ENCODE assay signal across 28 cellular contexts in the genomic region with DNA sequence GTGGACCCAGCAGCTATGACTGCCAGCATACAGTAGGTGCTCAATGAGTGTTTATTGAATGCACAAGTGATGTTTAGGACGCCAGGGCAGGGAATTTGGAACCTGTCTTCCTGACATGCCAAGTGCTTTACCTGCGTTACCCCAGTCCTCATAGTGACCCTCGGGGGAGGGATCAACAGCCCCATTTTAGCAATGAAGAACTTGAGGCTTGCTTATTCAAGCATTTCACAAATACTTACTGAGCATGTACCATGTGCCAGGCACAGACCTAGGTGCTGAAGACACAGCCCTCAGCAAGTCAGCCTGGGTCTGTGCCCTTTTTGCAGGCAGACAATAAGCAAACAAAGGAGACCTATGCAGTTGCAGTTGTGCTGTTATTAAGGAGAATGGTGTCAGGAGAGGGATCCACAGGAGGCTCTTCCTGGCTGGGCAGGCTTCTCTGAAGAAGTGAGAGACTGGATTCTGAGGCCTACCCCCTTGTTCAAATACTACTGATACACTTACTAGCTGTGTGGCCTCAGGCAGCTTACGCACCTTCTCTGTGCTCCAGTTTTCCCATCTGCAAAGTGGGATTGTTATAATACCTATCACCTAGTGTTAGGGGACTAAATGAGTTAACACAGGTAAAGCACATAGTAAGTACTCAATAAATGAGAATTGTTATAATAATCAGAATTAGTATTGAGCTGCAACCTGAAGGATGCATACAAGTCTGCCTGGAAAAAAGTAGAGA. TPM values are rescaled to one million over a fixed set of nuclear protein-coding genes. Genes with fewer than 3 reads are reported as not detected.
"Had no signal": no experiment of that assay in that cellular context is flagged by ENCODE, and none has a peak within 500 bp of the region (broad histone marks: within the 10 kb centered on the region; RNA-seq: fewer than 3 reads in every experiment).

No MANE protein-coding gene starts in this region.

- H3K79me2 ChIP-seq: parathyroid adenoma had no signal

- ATAC-seq: left ventricle myocardium superior; lower lobe of right lung; naive thymus-derived CD4-positive, alpha-beta T cell; sciatic nerve; stimulated activated memory B cell treated with anti-CD40 and anti-IgM and Interleukin-4, amounts not matched to agents 10 μg/mL and 1 μg/mL and 100 μg/mL, for 72 hours; stimulated activated naive CD8-positive, alpha-beta T cell treated with anti-CD3 and anti-CD28 coated beads, Interleukin-15, Interleukin-2, amounts not matched to agents 100 U/mL and 50 U/mL, for 24 hours had no signal

- H3K36me3 ChIP-seq: esophagus squamous epithelium, lower lobe of right lung, neural progenitor cell, thoracic aorta, tibial nerve, upper lobe of left lung, uterus had no signal

- H3K9me3 ChIP-seq: esophagus squamous epithelium, lower lobe of right lung, thoracic aorta, tibial nerve, upper lobe of left lung, uterus had no signal

- H3K4me1 Mint-ChIP-seq: stimulated activated memory B cell treated with anti-CD40 and anti-IgM and Interleukin-4, amounts not matched to agents 10 μg/mL and 1 μg/mL and 100 μg/mL, for 72 hours had no signal

- H3K9me3 Mint-ChIP-seq: mesothelial cell of epicardium; nephron; neural progenitor cell; stimulated activated memory B cell treated with anti-CD40 and anti-IgM and Interleukin-4, amounts not matched to agents 10 μg/mL and 1 μg/mL and 100 μg/mL, for 72 hours had no signal

- H3K27me3 Mint-ChIP-seq: progenitor cell of endocrine pancreas; stimulated activated memory B cell treated with anti-CD40 and anti-IgM and Interleukin-4, amounts not matched to agents 10 μg/mL and 1 μg/mL and 100 μg/mL, for 72 hours had no signal

- H3K9ac ChIP-seq: neural progenitor cell, parathyroid adenoma had no signal

- FAIRE-seq: endometrium, keratinocyte had no signal

- H3K4me3 ChIP-seq: coronary artery, esophagus squamous epithelium, lower lobe of right lung, neural progenitor cell, thoracic aorta, tibial nerve, upper lobe of left lung, uterus had no signal

- H3K4me1 ChIP-seq: lower lobe of right lung, tibial nerve, upper lobe of left lung, uterus had no signal

- H3K36me3 Mint-ChIP-seq: immature natural killer cell; mesothelial cell of epicardium; naive thymus-derived CD4-positive, alpha-beta T cell; neural progenitor cell; stimulated activated memory B cell treated with anti-CD40 and anti-IgM and Interleukin-4, amounts not matched to agents 10 μg/mL and 1 μg/mL and 100 μg/mL, for 72 hours had no signal

- H3K27ac ChIP-seq: coronary artery, esophagus squamous epithelium, lower lobe of right lung, neural progenitor cell, parathyroid adenoma, thoracic aorta, upper lobe of left lung, uterus had no signal

- H2AFZ ChIP-seq: parathyroid adenoma had no signal

- H3K27me3 ChIP-seq: esophagus squamous epithelium, neural progenitor cell, tibial nerve, upper lobe of left lung, uterus had no signal

- H3K27ac Mint-ChIP-seq: immature natural killer cell; mesothelial cell of epicardium; naive thymus-derived CD4-positive, alpha-beta T cell; nephron; neural progenitor cell; progenitor cell of endocrine pancreas; stimulated activated memory B cell treated with anti-CD40 and anti-IgM and Interleukin-4, amounts not matched to agents 10 μg/mL and 1 μg/mL and 100 μg/mL, for 72 hours had no signal

- H3K4me3 Mint-ChIP-seq: immature natural killer cell; mesothelial cell of epicardium; naive thymus-derived CD4-positive, alpha-beta T cell; nephron; neural progenitor cell; stimulated activated memory B cell treated with anti-CD40 and anti-IgM and Interleukin-4, amounts not matched to agents 10 μg/mL and 1 μg/mL and 100 μg/mL, for 72 hours had no signal

- DNase-seq: dermis blood vessel endothelial cell; effector memory CD4-positive, alpha-beta T cell; erythroblast; esophagus squamous epithelium; foreskin melanocyte; glutamatergic neuron; immature natural killer cell; left ventricle myocardium superior; lower lobe of right lung; naive thymus-derived CD4-positive, alpha-beta T cell; stimulated activated CD4-positive, alpha-beta T cell treated with anti-CD3 and anti-CD28 coated beads, Interleukin-4, amount 100 ng/mL, for 4 hours; stimulated activated naive CD8-positive, alpha-beta T cell treated with anti-CD3 and anti-CD28 coated beads, Interleukin-15, Interleukin-2, amounts not matched to agents 100 U/mL and 50 U/mL, for 24 hours; upper lobe of left lung; uterus had no signal

RNA-seq across cellular contexts. Expression of a gene that starts 39.8 kb away (rescaled TPM):
- total RNA-seq: dermis blood vessel endothelial cell; left ventricle myocardium superior; naive thymus-derived CD4-positive, alpha-beta T cell; thoracic aorta had no signal
- polyA plus RNA-seq: keratinocyte; naive thymus-derived CD4-positive, alpha-beta T cell had no signal

RNA-seq across cellular contexts. Expression of a gene that starts 39.9 kb away (rescaled TPM):
- total RNA-seq: naive thymus-derived CD4-positive, alpha-beta T cell had no signal
- polyA plus RNA-seq: immature natural killer cell; keratinocyte; naive thymus-derived CD4-positive, alpha-beta T cell had no signal

RNA-seq across cellular contexts. Expression of a gene that starts 57.7 kb away (rescaled TPM):
- total RNA-seq: dermis blood vessel endothelial cell, esophagus squamous epithelium, left ventricle myocardium superior, mucosa of gallbladder, sciatic nerve, skeletal muscle tissue, thoracic aorta, tibial nerve had no signal
- polyA plus RNA-seq: immature natural killer cell; keratinocyte; naive thymus-derived CD4-positive, alpha-beta T cell had no signal
